ENCODE assay signal across 15 cellular contexts in the genomic region with DNA sequence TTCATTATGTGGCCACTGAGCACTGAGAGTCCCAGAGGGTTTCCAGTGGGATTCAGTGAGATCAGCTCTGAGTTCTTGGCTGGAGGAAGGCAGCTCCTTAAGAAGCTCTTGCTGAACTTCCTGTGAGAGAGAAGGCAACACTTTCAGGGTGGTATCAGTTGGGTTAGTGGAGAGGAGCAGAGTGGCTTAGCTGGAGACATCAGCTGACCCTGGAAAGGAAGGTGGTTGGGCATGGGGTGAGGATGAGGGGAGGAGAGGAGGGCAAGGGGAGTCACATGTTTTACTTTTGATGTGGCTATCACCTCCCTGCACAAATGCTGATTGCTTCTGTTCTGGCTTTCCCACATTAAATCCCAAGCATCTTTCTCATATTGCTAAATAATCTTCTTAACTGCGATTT.
"Had no signal": no experiment of that assay in that cellular context is flagged by ENCODE, and none has a peak within 500 bp of the region (broad histone marks: within the 10 kb centered on the region; RNA-seq: fewer than 3 reads in every experiment).

No MANE protein-coding gene starts in this region.

- H3K27ac ChIP-seq: sigmoid colon had no signal

- H3K9me3 Mint-ChIP-seq: activated naive CD4-positive, alpha-beta T cell treated with anti-CD3 and anti-CD28 coated beads, Interleukin-2, amount 10 ng/mL, durations not matched to agents 7 days and 5 days had no signal

- H3K4me3 Mint-ChIP-seq: activated B cell treated with CpG ODN at 0.5 μM for 24 hours; activated CD4-positive, alpha-beta memory T cell treated with anti-CD3 and anti-CD28 coated beads for 36 hours; activated naive CD4-positive, alpha-beta T cell treated with anti-CD3 and anti-CD28 coated beads, Interleukin-2, amount 10 ng/mL, durations not matched to agents 7 days and 5 days; activated T-cell treated with anti-CD3 and anti-CD28 coated beads, Interleukin-2, amount 50 U/mL, for 4 hours; nephron; stimulated activated memory B cell treated with anti-CD40 and anti-IgM and Interleukin-4, amounts not matched to agents 10 μg/mL and 1 μg/mL and 100 μg/mL, for 72 hours; T-helper 2 cell treated with Interferon-gamma antibody and Interleukin-4, amounts not matched to agents 5 μg/mL and 100 μg/mL, for 36 hours had no signal

- H3K4me3 ChIP-seq: lung, sigmoid colon had no signal

- H3K36me3 ChIP-seq: sigmoid colon had no signal

- H3K36me3 Mint-ChIP-seq: activated naive CD4-positive, alpha-beta T cell treated with anti-CD3 and anti-CD28 coated beads, Interleukin-2, amount 10 ng/mL, durations not matched to agents 7 days and 5 days had no signal

- H3K27me3 ChIP-seq: sigmoid colon had no signal

- H3K27ac Mint-ChIP-seq: activated B cell treated with CpG ODN at 0.5 μM for 24 hours; activated CD4-positive, alpha-beta memory T cell treated with anti-CD3 and anti-CD28 coated beads for 36 hours; activated naive CD4-positive, alpha-beta T cell treated with anti-CD3 and anti-CD28 coated beads, Interleukin-2, amount 10 ng/mL, durations not matched to agents 7 days and 5 days; nephron; stimulated activated memory B cell treated with anti-CD40 and anti-IgM and Interleukin-4, amounts not matched to agents 10 μg/mL and 1 μg/mL and 100 μg/mL, for 72 hours; T-helper 2 cell treated with Interferon-gamma antibody and Interleukin-4, amounts not matched to agents 5 μg/mL and 100 μg/mL, for 36 hours had no signal

- DNase-seq: activated B cell treated with CpG ODN at 0.5 μM for 24 hours; activated CD4-positive, alpha-beta memory T cell treated with anti-CD3 and anti-CD28 coated beads for 36 hours; activated CD4-positive, alpha-beta T cell treated with anti-CD3 and anti-CD28 coated beads for 4 hours; activated effector memory CD4-positive, alpha-beta T cell treated with Interleukin-2 at 50 U/mL for 16 hours; activated naive CD4-positive, alpha-beta T cell treated with anti-CD3 and anti-CD28 coated beads, Interleukin-2, amount 10 ng/mL, durations not matched to agents 7 days and 5 days; activated T-cell treated with anti-CD3 and anti-CD28 coated beads, Interleukin-2, amount 50 U/mL, for 4 hours; dermis blood vessel endothelial cell; effector memory CD4-positive, alpha-beta T cell; nucleus accumbens; sigmoid colon; stimulated activated CD4-positive, alpha-beta T cell treated with anti-CD3 and anti-CD28 coated beads, Interleukin-4, amount 100 ng/mL, for 24 hours had no signal

- H3K4me1 ChIP-seq: sigmoid colon had no signal

- H3K4me1 Mint-ChIP-seq: activated B cell treated with CpG ODN at 0.5 μM for 24 hours; nephron; stimulated activated memory B cell treated with anti-CD40 and anti-IgM and Interleukin-4, amounts not matched to agents 10 μg/mL and 1 μg/mL and 100 μg/mL, for 72 hours had no signal

- ATAC-seq: stimulated activated memory B cell treated with anti-CD40 and anti-IgM and Interleukin-4, amounts not matched to agents 10 μg/mL and 1 μg/mL and 100 μg/mL, for 72 hours had no signal
